In the genomic region with DNA sequence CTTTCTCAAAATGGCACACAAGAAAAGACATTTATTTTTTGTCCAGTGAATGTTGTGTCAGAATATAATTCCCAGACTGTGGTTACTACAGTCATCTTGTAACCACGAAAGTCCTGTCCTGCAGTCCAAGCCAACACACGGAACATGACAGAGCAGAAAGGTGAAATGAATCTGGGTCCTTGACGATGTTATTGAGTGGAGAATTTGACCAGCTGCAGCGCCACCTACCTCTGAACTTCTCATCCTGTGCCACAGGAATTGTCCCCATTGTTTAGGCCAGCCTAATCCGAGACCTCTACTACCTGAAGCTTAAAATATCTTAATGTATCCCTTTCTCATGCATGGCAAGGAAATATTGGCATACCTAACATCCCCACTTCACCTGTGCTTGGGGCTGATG, we compare ENCODE assay signal across 10 cellular contexts.
DNase-seq lines count a peak whose midpoint lies in the region; ATAC-seq and TF ChIP-seq lines count a peak whose summit lies in the region.
"Had no signal": no experiment of that assay in that cellular context is flagged by ENCODE, and none has a peak within 500 bp of the region (broad histone marks: within the 10 kb centered on the region; RNA-seq: fewer than 3 reads in every experiment).

No MANE protein-coding gene starts in this region.

- no peak for ATAC-seq in aorta (ENCODE audit: low FRiP score)
- ATAC-seq: Right ventricle myocardium inferior had no signal

- no peak overlapping the region for H2AFZ ChIP-seq in SK-N-SH (ENCODE audit: low read depth)

- H3K36me3 ChIP-seq in SK-N-SH (replicated peaks in 1 of 2; ENCODE audit: control insufficient read depth in 1 of 2, insufficient read depth in 2 of 2, low read length in 1 of 2), result no peaks in the 10 kb centered on the region
- no peaks in the 10 kb centered on the region for H3K36me3 ChIP-seq in mesendoderm (ENCODE audit: control insufficient read depth, insufficient read depth, low read length)
- H3K36me3 ChIP-seq in aorta (ENCODE audit: control insufficient read depth in 1 of 2, insufficient read depth in 2 of 2, low read length in 1 of 2), result no peaks in the 10 kb centered on the region
- H3K36me3 ChIP-seq: thoracic aorta had no signal

- H3K23ac ChIP-seq in mesendoderm (ENCODE audit: low read length), result no peak overlapping the region

- no peak overlapping the region for H4K8ac ChIP-seq in mesendoderm (ENCODE audit: low read depth, low read length)

- H3K9ac ChIP-seq in SK-N-SH, result no peak overlapping the region
- no peak overlapping the region for H3K9ac ChIP-seq in mesendoderm (ENCODE audit: low read length)

- no peak overlapping the region for H3K4me2 ChIP-seq in SK-N-SH
- H3K4me2 ChIP-seq in mesendoderm (ENCODE audit: low read length), result no peak overlapping the region

- no peak overlapping the region for H3K18ac ChIP-seq in mesendoderm (ENCODE audit: low read length)

- POLR2A ChIA-PET in SK-N-SH (lab: Yijun Ruan, JAX), result no interaction called here

- H3F3A ChIP-seq in SK-N-SH (replicated peaks; ENCODE audit: insufficient read depth), result no peaks in the 10 kb centered on the region

- CTCF ChIA-PET in SK-N-SH (lab: Yijun Ruan, JAX), result interaction anchor here (0.6 to 1.1 kb wide), 2 partner anchors 14 to 385 kb away, joined by 3 read pairs; no protein-coding TSS in a partner anchor

- 2% methylated on average over 5 of the region's 5 CpGs for WGBS in SK-N-SH (ENCODE audit: low lambda C conversion rate)
- no CpG with 5 or more reads among the region's 5 CpGs for WGBS in mesendoderm (ENCODE audit: extremely low coverage, insufficient coverage, low lambda C conversion rate)
- 22 to 24% methylated on average over 5 of the region's 5 CpGs for WGBS in aorta, 2 donors

- no peaks in the 10 kb centered on the region for H3K79me1 ChIP-seq in mesendoderm (ENCODE audit: low read length)

- no peak overlapping the region for H2BK120ac ChIP-seq in mesendoderm (ENCODE audit: low read depth, low read length)

- H2BK15ac ChIP-seq in mesendoderm (replicated peaks; ENCODE audit: low read depth), result no peak overlapping the region

- TF ChIP-seq CTCF in GM12865 (IDR thresholded peaks at IDR 0.05; ENCODE audit: insufficient read depth, low read depth, low read length, missing control alignments), result peak; percentile 46
- peak; percentile 46 for TF ChIP-seq CTCF in SK-N-SH (IDR thresholded peaks at IDR 0.05)

- no peaks in the 10 kb centered on the region for H3K79me2 ChIP-seq in SK-N-SH (ENCODE audit: insufficient read depth)
- H3K79me2 ChIP-seq in mesendoderm (ENCODE audit: control insufficient read depth, insufficient read depth, low read length), result no peaks in the 10 kb centered on the region

- no peak overlapping the region for H3K4me3 ChIP-seq in GM12865 (ENCODE audit: low read depth, low read length)
- H3K4me3 ChIP-seq in SK-N-SH (ENCODE audit: low read depth in 2 of 2, low read length in 1 of 2), result peak overlapping the region in 1 of 2 experiments; percentile 37; a peak in 1 of 4 replicates
- H3K4me3 ChIP-seq in mesendoderm (ENCODE audit: low read length), result no peak overlapping the region
- no peak overlapping the region for H3K4me3 ChIP-seq in aorta (ENCODE audit: low read length in 2 of 2)
- H3K4me3 ChIP-seq: thoracic aorta had no signal

- H3K4me1 ChIP-seq in SK-N-SH (ENCODE audit: control insufficient read depth in 1 of 2, insufficient read depth in 2 of 2, low read depth in 1 of 2, low read length in 1 of 2) (no peaks in the 10 kb centered on the region), mesendoderm (ENCODE audit: control insufficient read depth, low read depth, low read length) (no peaks in the 10 kb centered on the region), aorta (ENCODE audit: control insufficient read depth in 1 of 2, insufficient read depth in 2 of 2, low read length in 2 of 2) (no peaks in the 10 kb centered on the region)

- H3K9me2 ChIP-seq in SK-N-SH, result no peaks in the 10 kb centered on the region

- no peak overlapping the region for H4K5ac ChIP-seq in mesendoderm (ENCODE audit: low read length)

- no peak overlapping the region for H3K4ac ChIP-seq in mesendoderm (ENCODE audit: low read depth, low read length)

- H2BK5ac ChIP-seq in mesendoderm (ENCODE audit: low read length), result no peak overlapping the region

- H3K27me3 ChIP-seq in SK-N-SH (ENCODE audit: insufficient read depth), result no peaks in the 10 kb centered on the region; the same call in 1 of the 2 replicates
- no peaks in the 10 kb centered on the region for H3K27me3 ChIP-seq in mesendoderm (ENCODE audit: insufficient read depth, low read length, poor library complexity)
- H3K27me3 ChIP-seq in aorta (ENCODE audit: control insufficient read depth in 1 of 2, insufficient read depth in 2 of 2, low read length in 1 of 2), result peaks cover 0 to 2% of the 10 kb centered on the region in 2 donors

- H2AK5ac ChIP-seq in mesendoderm (ENCODE audit: low read length), result no peak overlapping the region

- H3K56ac ChIP-seq in mesendoderm (ENCODE audit: low read length), result no peak overlapping the region

- H3K9me3 ChIP-seq in SK-N-SH (no peaks in the 10 kb centered on the region), aorta (ENCODE audit: control insufficient read depth, low read length) (peaks cover 2% of the 10 kb centered on the region)
- H3K9me3 ChIP-seq: thoracic aorta had no signal

- TF ChIP-seq EP300 in SK-N-SH (IDR thresholded peaks at IDR 0.05; ENCODE audit: borderline replicate concordance in 1 of 2, low read depth in 1 of 2, low read length in 1 of 2), result no peak

- TF ChIP-seq RAD21 in SK-N-SH (IDR thresholded peaks at IDR 0.05; ENCODE audit: low read length), result 0 out of 2 replicates have a peak, but pooled peaks have one; percentile 20

- H3K27ac ChIP-seq in SK-N-SH (ENCODE audit: low read depth in 2 of 2, low read length in 1 of 2) (no peak overlapping the region), mesendoderm (ENCODE audit: low read depth, low read length) (no peak overlapping the region), aorta (ENCODE audit: low read depth in 1 of 2, low read length in 2 of 2) (no peak overlapping the region)
- H3K27ac ChIP-seq: thoracic aorta had no signal

- intact Hi-C loops in aorta (cut with DNase I), result no loop called here

- DNase-seq in GM12865 (ENCODE audit: low read depth) (peak; percentile 29), LHCN-M2 (ENCODE audit: low read depth) (peak; percentile 1), SK-N-SH (no peak), mesendoderm (peak; percentile 78), GM03348 (ENCODE audit: low spot score) (no peak), aorta (no peak), T-helper 9 cell (no peak)
- no peak for DNase-seq in activated CD4-positive, CD25-positive, alpha-beta regulatory T cell (lab: John Stamatoyannopoulos, UW)

- H4K20me1 ChIP-seq in SK-N-SH (ENCODE audit: insufficient read depth), result no peaks in the 10 kb centered on the region

TF ChIP-seq in SK-N-SH, 30 proteins besides CTCF, POLR2A, EP300 and RAD21:
- TF ChIP-seq SIN3A (IDR thresholded peaks at IDR 0.05; ENCODE audit: borderline replicate concordance, low read depth, low read length) (no peak), JUND (IDR thresholded peaks at IDR 0.05) (no peak), YY1 (IDR thresholded peaks at IDR 0.05; ENCODE audit: low read depth) (no peak), GATA2 (CRISPR knock-in tag; IDR thresholded peaks at IDR 0.05) (no peak), MXI1 (IDR thresholded peaks at IDR 0.05; ENCODE audit: low read depth, low read length) (no peak), GABPA (IDR thresholded peaks at IDR 0.05; ENCODE audit: low read depth) (no peak)
- TF ChIP-seq, protein P1, sequence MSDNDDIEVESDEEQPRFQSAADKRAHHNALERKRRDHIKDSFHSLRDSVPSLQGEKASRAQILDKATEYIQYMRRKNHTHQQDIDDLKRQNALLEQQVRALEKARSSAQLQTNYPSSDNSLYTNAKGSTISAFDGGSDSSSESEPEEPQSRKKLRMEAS (IDR thresholded peaks at IDR 0.05; ENCODE audit: low read depth), result no peak
- TF ChIP-seq, protein P2, sequence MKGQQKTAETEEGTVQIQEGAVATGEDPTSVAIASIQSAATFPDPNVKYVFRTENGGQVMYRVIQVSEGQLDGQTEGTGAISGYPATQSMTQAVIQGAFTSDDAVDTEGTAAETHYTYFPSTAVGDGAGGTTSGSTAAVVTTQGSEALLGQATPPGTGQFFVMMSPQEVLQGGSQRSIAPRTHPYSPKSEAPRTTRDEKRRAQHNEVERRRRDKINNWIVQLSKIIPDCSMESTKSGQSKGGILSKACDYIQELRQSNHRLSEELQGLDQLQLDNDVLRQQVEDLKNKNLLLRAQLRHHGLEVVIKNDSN (IDR thresholded peaks at IDR 0.05; ENCODE audit: borderline replicate concordance, low read depth), result no peak

Comparison
In these comparisons a context has a peak if more than half of its experiments do, and no peak if none do; other contexts are left out.
1. DNase-seq: peak in GM12865 (single experiment), LHCN-M2 (single experiment) and mesendoderm (single experiment); none in SK-N-SH (single experiment), GM03348 (single experiment), aorta (0 of 2), activated CD4-positive, CD25-positive, alpha-beta regulatory T cell (0 of 4) and T-helper 9 cell (single experiment).